Comparison of ENCODE assay signal across 8 cellular contexts in the genomic region with DNA sequence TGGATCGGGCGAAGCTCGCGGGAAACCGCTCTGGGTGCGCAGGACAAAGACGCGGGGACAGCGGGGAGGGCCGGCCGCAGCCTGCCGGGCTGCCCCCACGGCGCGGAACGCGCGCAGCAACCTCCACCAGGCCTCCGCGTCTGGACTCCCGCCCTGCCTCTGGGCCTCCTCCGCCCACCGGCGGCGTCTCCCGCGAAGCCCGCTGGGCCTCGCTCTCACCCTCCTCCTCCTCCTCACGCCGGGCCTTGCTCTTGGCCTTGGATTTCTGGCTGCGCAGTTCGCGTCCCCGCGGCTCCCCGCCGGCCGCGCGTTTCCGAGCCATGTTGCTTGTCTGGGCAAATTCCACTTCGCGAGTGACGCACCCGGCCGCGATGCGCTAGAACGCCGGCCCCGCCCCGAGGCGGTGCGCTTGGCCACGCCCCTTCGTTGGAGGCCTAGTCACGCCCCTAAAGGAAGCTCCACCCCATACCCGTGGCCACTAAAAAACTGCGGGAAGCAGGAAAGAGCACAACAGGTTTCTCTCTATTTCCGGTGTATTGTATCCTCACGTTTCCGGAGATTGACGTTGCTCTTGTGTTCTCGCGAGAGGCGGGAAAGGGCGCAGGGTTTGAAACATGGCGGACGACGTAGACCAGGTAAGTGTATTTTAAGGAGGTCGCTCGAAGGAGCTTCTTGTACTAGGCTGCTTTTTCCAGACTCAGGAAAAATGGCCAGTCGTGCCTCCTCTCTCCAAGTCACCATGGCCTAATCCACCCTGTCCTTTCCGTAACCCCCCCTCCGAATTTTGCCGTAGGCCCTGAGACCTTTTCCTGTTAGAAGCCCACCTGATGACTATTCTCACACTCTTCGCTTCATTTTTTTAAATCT. TPM values are rescaled to one million over a fixed set of nuclear protein-coding genes. Genes with fewer than 3 reads are reported as not detected.
DNase-seq lines count a peak whose midpoint lies in the region; ATAC-seq and TF ChIP-seq lines count a peak whose summit lies in the region.

A gene (plus strand): TSS at position 571 of the 867 bp plus-strand sequence. CDS start 44 bp downstream, at position 615.
A gene (minus strand): TSS at position 355 of the 867 bp plus-strand sequence. CDS start 33 bp downstream, at position 322.

- CTCF ChIA-PET in HEK293T (lab: Yijun Ruan, JAX): interaction anchor here (1.4 kb wide), 2 partner anchors 25 to 282 kb away, joined by 4 read pairs; no protein-coding TSS in a partner anchor

- peak within 1 kb of the TSS; percentile 98 for H3K4me3 ChIP-seq in neural progenitor cell

- H3K4me1 ChIP-seq in foreskin keratinocyte (peaks cover 29% of the 10 kb centered on the region), neural progenitor cell (peaks cover 14% of the 10 kb centered on the region)

- H3K27me3 ChIP-seq in foreskin keratinocyte (no peaks in the 10 kb centered on the region), neural progenitor cell (no peaks in the 10 kb centered on the region)

- in situ Hi-C loops in SK-MEL-5 (cut with HindIII; ENCODE audit: low pct_unique_long_range_greater_than_20kb, low sequenced_read_pairs): no loop called here

- H3K27ac Mint-ChIP-seq in neural progenitor cell: peak within 1 kb of the TSS; percentile 97

- H3K9me3 Mint-ChIP-seq in neural progenitor cell: no peaks in the 10 kb centered on the region

- H3K4me1 Mint-ChIP-seq in neural progenitor cell: peaks cover 43% of the 10 kb centered on the region

- TF ChIP-seq CTCF in foreskin keratinocyte (conservative IDR thresholded peaks at IDR 0.05) (no peak), neural progenitor cell (IDR thresholded peaks at IDR 0.05) (no peak)

- H4K20me1 ChIP-seq in neural progenitor cell (ENCODE audit: low read depth): peaks cover 34% of the 10 kb centered on the region

- peak within 1 kb of the TSS; percentile 96 for H3K4me3 Mint-ChIP-seq in neural progenitor cell

- H3K9ac ChIP-seq in neural progenitor cell: peak within 1 kb of the TSS; percentile 98

- POLR2A ChIA-PET in HEK293T (lab: Yijun Ruan, JAX): interaction anchor here (0.8 to 2.6 kb wide), 24 partner anchors 10 to 1027 kb away, joined by 3 to 20 read pairs (median 5); a partner anchor contains a TSS

- H3K27ac ChIP-seq in foreskin keratinocyte (peak within 1 kb of the TSS; percentile 86), neural progenitor cell (no peak within 1 kb of the TSS)

- H3K9me3 ChIP-seq in neural progenitor cell (ENCODE audit: low read depth): no peaks in the 10 kb centered on the region

- H3F3A ChIP-seq in neural progenitor cell (ENCODE audit: low read depth): no peaks in the 10 kb centered on the region

- DNase-seq in GF-D8 (lab: John Stamatoyannopoulos, UW) (peak; percentile 94), HEK293T (ENCODE audit: extremely low spot score) (peak; percentile 93), MV-4-11 (lab: John Stamatoyannopoulos, UW) (peak; percentile 98), SK-MEL-5 (ENCODE audit: low read depth, low spot score) (peak; percentile 99), foreskin keratinocyte (peak; percentile 96 to 98), neural progenitor cell (ENCODE audit: low spot score) (peak; percentile 98), stromal cell of bone marrow (ENCODE audit: low read depth) (peak; percentile 99)
- DNase-seq in activated naive CD4-positive, alpha-beta T cell treated with Interleukin-2 at 50 U/mL for 16 hours: peak; percentile 97

- peaks cover 3% of the 10 kb centered on the region for H3K36me3 ChIP-seq in neural progenitor cell

- peak; percentile 94 for ATAC-seq in foreskin keratinocyte

- H3K4me2 ChIP-seq in neural progenitor cell: peak within 1 kb of the TSS; percentile 98

- H3K36me3 Mint-ChIP-seq in neural progenitor cell: no peaks in the 10 kb centered on the region

- H2AFZ ChIP-seq in neural progenitor cell (replicated peaks): peak within 1 kb of the TSS; percentile 98

- peaks cover 2% of the 10 kb centered on the region for H3K27me3 Mint-ChIP-seq in neural progenitor cell (ENCODE audit: insufficient read depth, low read depth)

- peaks cover 83% of the 10 kb centered on the region for H3K79me2 ChIP-seq in neural progenitor cell (ENCODE audit: low read depth)

TF ChIP-seq in HEK293T, 16 proteins besides CTCF, POLR2A, EP300 and RAD21:
- TF ChIP-seq SUZ12 (IDR thresholded peaks at IDR 0.05): no peak
- TF ChIP-seq FOXM1 (IDR thresholded peaks at IDR 0.05; ENCODE audit: borderline replicate concordance): no peak
- no peak for TF ChIP-seq HDGF (IDR thresholded peaks at IDR 0.05; ENCODE audit: borderline replicate concordance)
- peak; percentile 66; the same call in 1 of the 2 replicates for TF ChIP-seq NFRKB (IDR thresholded peaks at IDR 0.05)
- TF ChIP-seq SP1 (IDR thresholded peaks at IDR 0.05): peak; percentile 69; the same call in 1 of the 2 replicates
- TF ChIP-seq L3MBTL2 (conservative IDR thresholded peaks at IDR 0.05): no peak; the same call in none of the 2 replicates
- no peak for TF ChIP-seq BHLHE40 (IDR thresholded peaks at IDR 0.05; ENCODE audit: borderline replicate concordance)
- TF ChIP-seq FOXK2 (IDR thresholded peaks at IDR 0.05): 0 out of 2 replicates have a peak, but pooled peaks have one; percentile 18
- no peak for TF ChIP-seq CTBP1 (IDR thresholded peaks at IDR 0.05; ENCODE audit: borderline replicate concordance)
- TF ChIP-seq, protein P1, sequence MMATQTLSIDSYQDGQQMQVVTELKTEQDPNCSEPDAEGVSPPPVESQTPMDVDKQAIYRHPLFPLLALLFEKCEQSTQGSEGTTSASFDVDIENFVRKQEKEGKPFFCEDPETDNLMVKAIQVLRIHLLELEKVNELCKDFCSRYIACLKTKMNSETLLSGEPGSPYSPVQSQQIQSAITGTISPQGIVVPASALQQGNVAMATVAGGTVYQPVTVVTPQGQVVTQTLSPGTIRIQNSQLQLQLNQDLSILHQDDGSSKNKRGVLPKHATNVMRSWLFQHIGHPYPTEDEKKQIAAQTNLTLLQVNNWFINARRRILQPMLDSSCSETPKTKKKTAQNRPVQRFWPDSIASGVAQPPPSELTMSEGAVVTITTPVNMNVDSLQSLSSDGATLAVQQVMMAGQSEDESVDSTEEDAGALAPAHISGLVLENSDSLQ (IDR thresholded peaks at IDR 0.05): peak; percentile 93
- no peak for TF ChIP-seq ZNF384 (IDR thresholded peaks at IDR 0.05)
- TF ChIP-seq FOXA1 (IDR thresholded peaks at IDR 0.05): no peak
- no peak for TF ChIP-seq ARNT (IDR thresholded peaks at IDR 0.05)
- TF ChIP-seq TARDBP (IDR thresholded peaks at IDR 0.05): peak; percentile 73; the same call in 1 of the 2 replicates
- no peak; the same call in 1 of the 2 replicates for TF ChIP-seq LEF1 (IDR thresholded peaks at IDR 0.05; ENCODE audit: borderline replicate concordance)
- peak; percentile 77 for TF ChIP-seq ELF4 (IDR thresholded peaks at IDR 0.05)

RNA-seq across cellular contexts. Expression of the first gene that starts in this region (rescaled TPM):
- 17.4 and 17.8 TPM in 2 replicates for total RNA-seq in SK-MEL-5 (2014; rRNA removed; shearing (Covaris generic))
- 10.1 and 12.6 TPM in 2 replicates for polyA plus RNA-seq in SK-MEL-5 (2015; cell fraction: cytosol; rRNA removed)
- 2.1 and 3.1 TPM in 2 replicates for polyA plus RNA-seq in SK-MEL-5 (2015; cell fraction: nucleus; rRNA removed)
- 21.7 and 24.4 TPM in 2 replicates for total RNA-seq in foreskin keratinocyte
- polyA plus RNA-seq in foreskin keratinocyte: 31.3 and 35.0 TPM in 2 replicates
- 20.9 and 36.2 TPM in 2 replicates for total RNA-seq in neural progenitor cell (ENCODE audit: low replicate concordance)

RNA-seq across cellular contexts. Expression of the second gene that starts in this region (rescaled TPM):
- total RNA-seq in SK-MEL-5 (2014; rRNA removed; shearing (Covaris generic)): 25.3 and 25.9 TPM in 2 replicates
- 31.3 and 39.0 TPM in 2 replicates for polyA plus RNA-seq in SK-MEL-5 (2015; cell fraction: cytosol; rRNA removed)
- 38.7 and 41.0 TPM in 2 replicates for polyA plus RNA-seq in SK-MEL-5 (2015; cell fraction: nucleus; rRNA removed)
- 44.8 and 53.3 TPM in 2 replicates for total RNA-seq in foreskin keratinocyte
- 23.7 and 26.1 TPM in 2 replicates for polyA plus RNA-seq in foreskin keratinocyte
- 33.4 and 44.1 TPM in 2 replicates for total RNA-seq in neural progenitor cell (ENCODE audit: low replicate concordance)
